Comparison of ENCODE assay signal across 1 cellular context in the genomic region with DNA sequence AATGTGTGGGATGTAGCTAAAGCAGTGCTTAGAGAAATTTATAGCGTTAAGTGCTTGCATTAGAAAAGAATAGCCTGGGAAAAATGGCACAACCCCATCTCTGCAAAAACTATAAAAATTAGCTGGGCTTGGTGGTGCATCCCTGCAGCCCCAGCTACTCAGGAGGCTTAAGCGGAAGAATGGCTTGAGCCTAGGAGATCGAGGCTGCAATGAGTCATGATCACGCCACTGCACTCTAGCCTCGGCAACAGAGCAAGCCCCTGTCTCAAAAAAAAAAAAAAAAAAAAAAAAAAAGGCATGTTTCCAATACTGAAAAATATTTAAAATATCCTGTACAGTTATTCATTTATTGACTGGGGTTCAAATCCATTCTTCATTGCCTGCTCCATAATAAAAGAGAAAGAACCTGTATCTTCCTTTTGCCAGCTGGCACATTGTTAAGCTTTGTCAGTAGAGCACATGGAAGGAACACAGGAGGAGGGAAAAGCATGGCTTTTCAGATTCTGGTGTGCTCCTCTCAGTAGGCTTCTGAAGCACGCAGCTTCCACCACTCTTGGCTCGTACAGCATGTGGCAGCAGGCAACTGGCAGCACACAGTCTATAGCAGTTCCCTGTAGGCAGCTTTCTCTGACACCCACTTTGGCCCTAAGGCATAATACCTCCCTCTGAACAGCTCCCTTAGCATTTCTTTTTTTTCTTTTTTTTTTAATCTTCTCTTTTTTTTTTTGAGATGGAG.
TF ChIP-seq lines count a peak whose summit lies in the region.

No MANE protein-coding gene starts in this region.

TF ChIP-seq in SK-N-SH treated with all-trans-retinoic acid at 6 μM for 48 hours, 23 proteins besides CTCF, POLR2A, EP300 and RAD21 (continued from another document):
- TF ChIP-seq, protein P1, sequence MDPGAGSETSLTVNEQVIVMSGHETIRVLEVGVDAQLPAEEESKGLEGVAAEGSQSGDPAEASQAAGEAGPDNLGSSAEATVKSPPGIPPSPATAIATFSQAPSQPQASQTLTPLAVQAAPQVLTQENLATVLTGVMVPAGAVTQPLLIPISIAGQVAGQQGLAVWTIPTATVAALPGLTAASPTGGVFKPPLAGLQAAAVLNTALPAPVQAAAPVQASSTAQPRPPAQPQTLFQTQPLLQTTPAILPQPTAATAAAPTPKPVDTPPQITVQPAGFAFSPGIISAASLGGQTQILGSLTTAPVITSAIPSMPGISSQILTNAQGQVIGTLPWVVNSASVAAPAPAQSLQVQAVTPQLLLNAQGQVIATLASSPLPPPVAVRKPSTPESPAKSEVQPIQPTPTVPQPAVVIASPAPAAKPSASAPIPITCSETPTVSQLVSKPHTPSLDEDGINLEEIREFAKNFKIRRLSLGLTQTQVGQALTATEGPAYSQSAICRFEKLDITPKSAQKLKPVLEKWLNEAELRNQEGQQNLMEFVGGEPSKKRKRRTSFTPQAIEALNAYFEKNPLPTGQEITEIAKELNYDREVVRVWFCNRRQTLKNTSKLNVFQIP (CRISPR knock-in tag; IDR thresholded peaks at IDR 0.05; ENCODE audit: borderline replicate concordance, low read depth): no peak
- TF ChIP-seq, protein P2, sequence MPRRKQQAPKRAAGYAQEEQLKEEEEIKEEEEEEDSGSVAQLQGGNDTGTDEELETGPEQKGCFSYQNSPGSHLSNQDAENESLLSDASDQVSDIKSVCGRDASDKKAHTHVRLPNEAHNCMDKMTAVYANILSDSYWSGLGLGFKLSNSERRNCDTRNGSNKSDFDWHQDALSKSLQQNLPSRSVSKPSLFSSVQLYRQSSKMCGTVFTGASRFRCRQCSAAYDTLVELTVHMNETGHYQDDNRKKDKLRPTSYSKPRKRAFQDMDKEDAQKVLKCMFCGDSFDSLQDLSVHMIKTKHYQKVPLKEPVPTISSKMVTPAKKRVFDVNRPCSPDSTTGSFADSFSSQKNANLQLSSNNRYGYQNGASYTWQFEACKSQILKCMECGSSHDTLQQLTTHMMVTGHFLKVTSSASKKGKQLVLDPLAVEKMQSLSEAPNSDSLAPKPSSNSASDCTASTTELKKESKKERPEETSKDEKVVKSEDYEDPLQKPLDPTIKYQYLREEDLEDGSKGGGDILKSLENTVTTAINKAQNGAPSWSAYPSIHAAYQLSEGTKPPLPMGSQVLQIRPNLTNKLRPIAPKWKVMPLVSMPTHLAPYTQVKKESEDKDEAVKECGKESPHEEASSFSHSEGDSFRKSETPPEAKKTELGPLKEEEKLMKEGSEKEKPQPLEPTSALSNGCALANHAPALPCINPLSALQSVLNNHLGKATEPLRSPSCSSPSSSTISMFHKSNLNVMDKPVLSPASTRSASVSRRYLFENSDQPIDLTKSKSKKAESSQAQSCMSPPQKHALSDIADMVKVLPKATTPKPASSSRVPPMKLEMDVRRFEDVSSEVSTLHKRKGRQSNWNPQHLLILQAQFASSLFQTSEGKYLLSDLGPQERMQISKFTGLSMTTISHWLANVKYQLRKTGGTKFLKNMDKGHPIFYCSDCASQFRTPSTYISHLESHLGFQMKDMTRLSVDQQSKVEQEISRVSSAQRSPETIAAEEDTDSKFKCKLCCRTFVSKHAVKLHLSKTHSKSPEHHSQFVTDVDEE (CRISPR knock-in tag; IDR thresholded peaks at IDR 0.05): no peak
- TF ChIP-seq ZNF8 (CRISPR knock-in tag; IDR thresholded peaks at IDR 0.05) (no peak), ZFP30 (CRISPR knock-in tag; IDR thresholded peaks at IDR 0.05) (no peak), BACH2 (CRISPR knock-in tag; IDR thresholded peaks at IDR 0.05; ENCODE audit: borderline replicate concordance) (no peak)
